Comparison of ENCODE assay signal across 8 cellular contexts in genomic region chr2:18387479-18388206, GRCh38.
A peak's percentile ranks its signal among the peaks of the same experiment; 100 is the strongest.
DNase-seq lines count a peak whose midpoint lies in the region; ATAC-seq, FAIRE-seq and TF ChIP-seq lines count a peak whose summit lies in the region.

No MANE protein-coding gene starts in this region.

- no peaks in the 10 kb centered on the region for H3K9me3 ChIP-seq in A673 (ENCODE audit: low read depth, low read length, poor library complexity, severe bottlenecking)
- no peaks in the 10 kb centered on the region for H3K9me3 ChIP-seq in breast epithelium

- TF ChIP-seq POLR2A in breast epithelium (IDR thresholded peaks at IDR 0.05) = no peak

- no peaks in the 10 kb centered on the region for H3K36me3 ChIP-seq in A673 (ENCODE audit: insufficient read depth, low read length, poor library complexity, severe bottlenecking)
- no peaks in the 10 kb centered on the region for H3K36me3 ChIP-seq in breast epithelium

- peak; percentile 80 for DNase-seq in A673 (ENCODE audit: low spot score)
- DNase-seq in GM18507 (ENCODE audit: extremely low spot score, insufficient read length, low read depth) = no peak
- peak; percentile 25 to 38 for DNase-seq in NCI-H187 (lab: John Stamatoyannopoulos, UW)
- peak; percentile 71 to 74 for DNase-seq in breast epithelium (ENCODE audit: low spot score in 2 of 2)
- peak; percentile 92 for DNase-seq in islet precursor cell
- peak; percentile 17 to 42 (median 24) for DNase-seq in stimulated activated CD4-positive, alpha-beta T cell treated with anti-CD3 and anti-CD28 coated beads, Interleukin-1b, Interleukin-23, amount 100 ng/mL, for 24 hours (ENCODE audit: low read depth in 4 of 4, low spot score in 1 of 4)

- H3K27me3 ChIP-seq in A673 (replicated peaks; ENCODE audit: insufficient read depth, low read depth, low read length, poor library complexity) (no peaks in the 10 kb centered on the region), breast epithelium (no peaks in the 10 kb centered on the region)

- H3K4me1 ChIP-seq in A673 (ENCODE audit: insufficient read depth, low read length, poor library complexity, severe bottlenecking) = no peaks in the 10 kb centered on the region
- no peaks in the 10 kb centered on the region for H3K4me1 ChIP-seq in breast epithelium

- POLR2A ChIA-PET in A673 (lab: Charles Lee; ENCODE audit: low non-redundant PET) = no interaction called here

- no peak overlapping the region for H3K27ac ChIP-seq in A673 (ENCODE audit: low read depth, low read length, poor library complexity, severe bottlenecking)
- H3K27ac ChIP-seq in breast epithelium = peak overlapping the region in 1 of 2 donors; percentile 13

- TF ChIP-seq CTCF in A673 (conservative IDR thresholded peaks at IDR 0.05; ENCODE audit: low read depth, low read length) = peak; percentile 92
- TF ChIP-seq CTCF in breast epithelium (IDR thresholded peaks at IDR 0.05) = peak; percentile 78 to 84 (median 82)

- CTCF ChIA-PET in A673 (lab: Charles Lee) = interaction anchor here (0.7 kb wide), 1 partner anchor 629 kb away, joined by 3 read pairs; no protein-coding TSS in a partner anchor

- no TSS peak for BruUV-seq in A673 (replicated peaks; lab: Mats Ljungman, UMichigan)

- peak; percentile 89 for ATAC-seq in HG02943 (IDR thresholded peaks at IDR 0.05; ENCODE audit: low read depth, unreplicated experiment)

- intact Hi-C loops in A673 (cut with micrococcal nuclease; ENCODE audit: unreplicated experiment) = loop anchor here (5.0 kb wide), 1 partner anchor 975 kb away; no protein-coding TSS in a partner anchor
- intact Hi-C loops in breast epithelium (cut with DNase I; ENCODE audit: low total_unique reads) = no loop called here

- H3K4me3 ChIP-seq in A673 (ENCODE audit: low read depth, low read length, poor library complexity, severe bottlenecking) = no peak overlapping the region
- H3K4me3 ChIP-seq in breast epithelium = no peak overlapping the region

- FAIRE-seq in GM18507 (lab: Jason Lieb, UNC) (peak; percentile 91), TTC549 (lab: Jason Lieb, UNC) (peak; percentile 56)
